ENCODE assay signal across 12 cellular contexts in genomic region chr9:35516481-35516880, GRCh38. TPM values are rescaled to one million over a fixed set of nuclear protein-coding genes. Genes with fewer than 3 reads are reported as not detected.
DNase-seq lines count a peak whose midpoint lies in the region; FAIRE-seq and TF ChIP-seq lines count a peak whose summit lies in the region.
"Had no signal": no experiment of that assay in that cellular context is flagged by ENCODE, and none has a peak within 500 bp of the region (broad histone marks: within the 10 kb centered on the region; RNA-seq: fewer than 3 reads in every experiment).

No MANE protein-coding gene starts in this region.

- no peak overlapping the region for H3K4me3 Mint-ChIP-seq in neural progenitor cell
- H3K4me3 Mint-ChIP-seq: T-helper 1 cell treated with Interleukin-12 subunit alpha and Interleukin-12 subunit beta and Interleukin-4 antibody, amounts not matched to agents 30 μg/mL and 1 μg/mL, for 36 hours had no signal

- FAIRE-seq in RCC 7860 (lab: Jason Lieb, UNC): peak; percentile 79

- peaks cover 45% of the 10 kb centered on the region for H3K4me1 Mint-ChIP-seq in neural progenitor cell

- BruUV-seq in OCI-LY7 (replicated peaks; lab: Mats Ljungman, UMichigan): no TSS peak

- H3K9ac ChIP-seq in neural progenitor cell: no peak overlapping the region
- H3K9ac ChIP-seq: BLaER1 treated with 17β-estradiol and CSF1 and Interleukin-3, amounts not matched to agents 10 nM and 100 nM had no signal

- no peaks in the 10 kb centered on the region for H3K36me3 Mint-ChIP-seq in neural progenitor cell

- CTCF ChIA-PET in OCI-LY7 (lab: Charles Lee; ENCODE audit: unreplicated experiment): no interaction called here

- peaks cover 20% of the 10 kb centered on the region for H3F3A ChIP-seq in neural progenitor cell (ENCODE audit: low read depth)

- peak; percentile 70 for DNase-seq in AG08395 (ENCODE audit: low spot score)
- DNase-seq in RCC 7860 (ENCODE audit: low spot score): peak; percentile 78
- DNase-seq in epithelial cell of prostate (ENCODE audit: low read depth, low spot score): no peak
- DNase-seq in neural progenitor cell (ENCODE audit: low spot score): peak; percentile 18
- DNase-seq in NCI-H1092 treated with DMSO at 0.1 percent for 48 hours (lab: John Stamatoyannopoulos, UW): no peak
- no peak for DNase-seq in NCI-H345 treated with DMSO at 0.1 percent for 48 hours (lab: John Stamatoyannopoulos, UW; ENCODE audit: unreplicated experiment)
- no peak for DNase-seq in NCI-H1048 (lab: John Stamatoyannopoulos, UW)
- DNase-seq in OCI-LY7 (ENCODE audit: low spot score): no peak
- DNase-seq: activated naive CD4-positive, alpha-beta T cell; stimulated activated CD4-positive, alpha-beta T cell treated with anti-CD3 and anti-CD28 coated beads, Interleukin-15, amount 100 ng/mL, for 24 hours had no signal

- H3K4me3 ChIP-seq in neural progenitor cell (no peak overlapping the region), OCI-LY7 (ENCODE audit: low read depth, low read length, poor library complexity, severe bottlenecking) (no peak overlapping the region)
- H3K4me3 ChIP-seq: BLaER1 treated with 17β-estradiol and CSF1 and Interleukin-3, amounts not matched to agents 10 nM and 100 nM had no signal

- POLR2A ChIA-PET in OCI-LY7 (lab: Charles Lee): interaction anchor here (0.5 to 1.0 kb wide), 4 partner anchors 10 to 817 kb away, joined by 3 read pairs; no protein-coding TSS in a partner anchor

- H3K36me3 ChIP-seq in neural progenitor cell (no peaks in the 10 kb centered on the region), OCI-LY7 (ENCODE audit: insufficient read depth, low read length) (no peaks in the 10 kb centered on the region)

- no peaks in the 10 kb centered on the region for H3K9me3 Mint-ChIP-seq in neural progenitor cell
- H3K9me3 Mint-ChIP-seq: T-helper 1 cell treated with Interleukin-12 subunit alpha and Interleukin-12 subunit beta and Interleukin-4 antibody, amounts not matched to agents 30 μg/mL and 1 μg/mL, for 36 hours had no signal

- no peaks in the 10 kb centered on the region for H3K79me2 ChIP-seq in neural progenitor cell (ENCODE audit: low read depth)
- H3K79me2 ChIP-seq in OCI-LY7 (ENCODE audit: insufficient read depth, low read depth, low read length): no peaks in the 10 kb centered on the region

- no peak for TF ChIP-seq CTCF in neural progenitor cell (IDR thresholded peaks at IDR 0.05)
- TF ChIP-seq CTCF in OCI-LY7 (conservative IDR thresholded peaks at IDR 0.05; ENCODE audit: low read length): no peak

- intact Hi-C loops in OCI-LY7 (cut with micrococcal nuclease; ENCODE audit: unreplicated experiment): no loop called here

- H3K27ac ChIP-seq in epithelial cell of prostate: peak overlapping the region; percentile 98
- H3K27ac ChIP-seq in neural progenitor cell: peak overlapping the region; percentile 15
- H3K27ac ChIP-seq in OCI-LY7 (ENCODE audit: low read depth, low read length, poor library complexity, severe bottlenecking): no peak overlapping the region
- H3K27ac ChIP-seq: BLaER1 treated with 17β-estradiol and CSF1 and Interleukin-3, amounts not matched to agents 10 nM and 100 nM had no signal

- H3K9me2 ChIP-seq in OCI-LY7 (ENCODE audit: insufficient read depth, low read length): no peaks in the 10 kb centered on the region

- H3K9me3 ChIP-seq in neural progenitor cell (ENCODE audit: low read depth) (no peaks in the 10 kb centered on the region), OCI-LY7 (ENCODE audit: low read length) (no peaks in the 10 kb centered on the region)
- H3K9me3 ChIP-seq: BLaER1 treated with 17β-estradiol and CSF1 and Interleukin-3, amounts not matched to agents 10 nM and 100 nM had no signal

- peak overlapping the region; percentile 3 for H3K27ac Mint-ChIP-seq in neural progenitor cell
- H3K27ac Mint-ChIP-seq: T-helper 1 cell treated with Interleukin-12 subunit alpha and Interleukin-12 subunit beta and Interleukin-4 antibody, amounts not matched to agents 30 μg/mL and 1 μg/mL, for 36 hours had no signal

- H3K27me3 Mint-ChIP-seq in neural progenitor cell (ENCODE audit: insufficient read depth, low read depth): no peaks in the 10 kb centered on the region

- no peaks in the 10 kb centered on the region for H3K27me3 ChIP-seq in neural progenitor cell
- H3K27me3 ChIP-seq: BLaER1 treated with 17β-estradiol and CSF1 and Interleukin-3, amounts not matched to agents 10 nM and 100 nM had no signal

- H2AFZ ChIP-seq in neural progenitor cell (replicated peaks) (no peak overlapping the region), OCI-LY7 (ENCODE audit: low read length) (no peak overlapping the region)

- H3K4me2 ChIP-seq in neural progenitor cell: no peak overlapping the region
- H3K4me2 ChIP-seq in OCI-LY7 (ENCODE audit: low read length): no peak overlapping the region
- H3K4me2 ChIP-seq: BLaER1 treated with 17β-estradiol and CSF1 and Interleukin-3, amounts not matched to agents 10 nM and 100 nM had no signal

- H3K4me1 ChIP-seq in neural progenitor cell: peaks cover 35% of the 10 kb centered on the region
- H3K4me1 ChIP-seq in OCI-LY7 (ENCODE audit: insufficient read depth, low read length, poor library complexity, severe bottlenecking): no peaks in the 10 kb centered on the region

- H4K20me1 ChIP-seq in neural progenitor cell (ENCODE audit: low read depth) (peaks cover 3% of the 10 kb centered on the region), OCI-LY7 (ENCODE audit: insufficient read depth, low read length) (no peaks in the 10 kb centered on the region)

RNA-seq across cellular contexts. Expression of gene RUSC2, which starts 26.6 kb away (rescaled TPM):
- total RNA-seq in neural progenitor cell (ENCODE audit: low replicate concordance) (3.5 and 9.9 TPM in 2 replicates), OCI-LY7 (2022) (not detected in 2 replicates)
- total RNA-seq in OCI-LY7 (2014; rRNA removed; shearing (Covaris generic)): not detected in 2 replicates

Comparison
In these comparisons a context has a peak if more than half of its experiments do, and no peak if none do; other contexts are left out.
1. DNase-seq: peak in AG08395 (single experiment), RCC 7860 (single experiment) and neural progenitor cell (single experiment); none in epithelial cell of prostate (single experiment), NCI-H1092 treated with DMSO at 0.1 percent for 48 hours (single experiment), NCI-H345 treated with DMSO at 0.1 percent for 48 hours (single experiment), NCI-H1048 (single experiment) and OCI-LY7 (single experiment).